Comparison of ENCODE assay signal across 8 cellular contexts in the genomic region with DNA sequence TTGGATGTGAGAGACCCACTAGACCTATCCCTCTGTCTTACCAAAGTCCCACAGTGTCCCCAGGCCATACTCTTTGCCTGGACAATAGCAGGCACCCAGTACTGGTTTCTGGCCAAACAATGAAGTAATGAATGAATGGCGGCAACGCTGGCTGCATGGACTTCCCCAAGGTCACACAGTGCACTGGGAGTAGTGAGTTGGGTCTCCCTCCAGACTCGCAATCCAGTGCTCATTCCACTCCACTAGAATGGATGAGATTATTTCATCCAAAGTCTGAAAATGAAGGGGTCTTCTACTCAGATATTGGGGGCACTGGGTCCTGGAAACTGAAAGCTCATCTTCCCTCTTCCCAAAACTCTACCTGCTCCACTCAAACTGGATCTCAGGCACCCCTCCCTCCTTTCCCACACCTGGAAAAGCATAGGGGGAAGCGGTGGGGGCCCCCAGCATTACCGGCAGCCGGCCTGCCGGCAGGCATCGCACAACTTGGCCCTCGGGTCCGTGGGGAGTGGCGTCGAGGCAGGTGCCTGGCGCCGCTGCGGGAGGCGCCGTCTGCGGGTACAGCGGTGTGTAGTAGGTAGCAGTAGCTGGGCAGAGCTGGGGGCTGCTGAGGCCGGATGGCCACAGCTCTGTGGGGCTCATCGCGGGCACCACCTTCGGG. TPM values are rescaled to one million over a fixed set of nuclear protein-coding genes. Genes with fewer than 3 reads are reported as not detected.
DNase-seq lines count a peak whose midpoint lies in the region; ATAC-seq and TF ChIP-seq lines count a peak whose summit lies in the region.

No MANE protein-coding gene starts in this region.

- ATAC-seq in GM19023 (IDR thresholded peaks at IDR 0.05; ENCODE audit: unreplicated experiment) (no peak), HG03097 (IDR thresholded peaks at IDR 0.05; ENCODE audit: low FRiP score, unreplicated experiment) (no peak)

- H3K27me3 ChIP-seq in SJSA1 (replicated peaks) (no peaks in the 10 kb centered on the region), skeletal muscle satellite cell (ENCODE audit: control insufficient read depth, insufficient read depth, low read length) (no peaks in the 10 kb centered on the region)

- TF ChIP-seq CTCF in fibroblast of mammary gland (conservative IDR thresholded peaks at IDR 0.05; ENCODE audit: control insufficient read depth, insufficient read depth, low read depth, low read length) = no peak

- peak overlapping the region; percentile 74 for H3K4me3 ChIP-seq in SJSA1
- H3K4me3 ChIP-seq in fibroblast of mammary gland (ENCODE audit: control insufficient read depth, low read depth, low read length) = peak overlapping the region; percentile 57
- H3K4me3 ChIP-seq in skeletal muscle satellite cell (ENCODE audit: low read length) = peak overlapping the region; percentile 75

- no peak overlapping the region for H3K27ac Mint-ChIP-seq in activated naive CD4-positive, alpha-beta T cell treated with anti-CD3 and anti-CD28 coated beads, Interleukin-2, amount 50 U/mL, for 24 hours

- DNase-seq in activated naive CD4-positive, alpha-beta T cell (lab: John Stamatoyannopoulos, UW) = no peak
- DNase-seq in SJSA1 (ENCODE audit: low read depth in 1 of 2, low spot score in 2 of 2) (peak in 1 of 2 experiments; percentile 27), fibroblast of mammary gland (ENCODE audit: low read depth) (no peak), KG1 (lab: John Stamatoyannopoulos, UW) (no peak)

- H3K4me2 ChIP-seq in skeletal muscle satellite cell (ENCODE audit: low read length) = peak overlapping the region; percentile 81

- peak overlapping the region; percentile 51 for H3K4me3 Mint-ChIP-seq in activated naive CD4-positive, alpha-beta T cell treated with anti-CD3 and anti-CD28 coated beads, Interleukin-2, amount 50 U/mL, for 24 hours

- peaks cover 41% of the 10 kb centered on the region for H3K4me1 ChIP-seq in SJSA1 (replicated peaks)
- peaks cover 37% of the 10 kb centered on the region for H3K4me1 ChIP-seq in skeletal muscle satellite cell (ENCODE audit: control insufficient read depth, insufficient read depth, low read length)

- H3K9me3 ChIP-seq in SJSA1 (replicated peaks) (no peaks in the 10 kb centered on the region), skeletal muscle satellite cell (replicated peaks; ENCODE audit: low read length) (no peaks in the 10 kb centered on the region)

- peak overlapping the region; percentile 74 for H3K9ac ChIP-seq in skeletal muscle satellite cell (ENCODE audit: low read depth, low read length)

- peaks cover 70% of the 10 kb centered on the region for H3K4me1 Mint-ChIP-seq in activated naive CD4-positive, alpha-beta T cell treated with anti-CD3 and anti-CD28 coated beads, Interleukin-2, amount 50 U/mL, for 24 hours

- H3K36me3 ChIP-seq in SJSA1 = peaks cover 4% of the 10 kb centered on the region; the same call in 1 of the 2 replicates
- H3K36me3 ChIP-seq in skeletal muscle satellite cell (ENCODE audit: insufficient read depth, low read length) = no peaks in the 10 kb centered on the region

- H3K27me3 Mint-ChIP-seq in activated naive CD4-positive, alpha-beta T cell treated with anti-CD3 and anti-CD28 coated beads, Interleukin-2, amount 50 U/mL, for 24 hours = peaks cover 1% of the 10 kb centered on the region

- H3K36me3 Mint-ChIP-seq in activated naive CD4-positive, alpha-beta T cell treated with anti-CD3 and anti-CD28 coated beads, Interleukin-2, amount 50 U/mL, for 24 hours = no peaks in the 10 kb centered on the region

- H3K27ac ChIP-seq in SJSA1 = peak overlapping the region; percentile 79

- no peaks in the 10 kb centered on the region for H3K9me3 Mint-ChIP-seq in activated naive CD4-positive, alpha-beta T cell treated with anti-CD3 and anti-CD28 coated beads, Interleukin-2, amount 50 U/mL, for 24 hours

RNA-seq across cellular contexts. Expression of gene E2F2, which starts 0.8 kb away (rescaled TPM):
- 7.3 and 12.3 TPM in 2 replicates for total RNA-seq in SJSA1 (2014; rRNA removed; shearing (Covaris generic))
- total RNA-seq in skeletal muscle satellite cell (2012; rRNA removed) = 1.5 TPM in 2 replicates

RNA-seq across cellular contexts. Expression of gene ID3, which starts 29.1 kb away (rescaled TPM):
- 400 and 615 TPM in 2 replicates for total RNA-seq in SJSA1 (2014; rRNA removed; shearing (Covaris generic))
- total RNA-seq in skeletal muscle satellite cell (2012; rRNA removed) = 81.5 and 145 TPM in 2 replicates

RNA-seq across cellular contexts. Expression of gene ASAP3, which starts 46.2 kb away (rescaled TPM):
- total RNA-seq in SJSA1 (2014; rRNA removed; shearing (Covaris generic)) = 19.5 and 38.0 TPM in 2 replicates
- total RNA-seq in skeletal muscle satellite cell (2012; rRNA removed) = 21.0 and 26.6 TPM in 2 replicates
